ENCODE assay signal across 1 cellular context in the genomic region with DNA sequence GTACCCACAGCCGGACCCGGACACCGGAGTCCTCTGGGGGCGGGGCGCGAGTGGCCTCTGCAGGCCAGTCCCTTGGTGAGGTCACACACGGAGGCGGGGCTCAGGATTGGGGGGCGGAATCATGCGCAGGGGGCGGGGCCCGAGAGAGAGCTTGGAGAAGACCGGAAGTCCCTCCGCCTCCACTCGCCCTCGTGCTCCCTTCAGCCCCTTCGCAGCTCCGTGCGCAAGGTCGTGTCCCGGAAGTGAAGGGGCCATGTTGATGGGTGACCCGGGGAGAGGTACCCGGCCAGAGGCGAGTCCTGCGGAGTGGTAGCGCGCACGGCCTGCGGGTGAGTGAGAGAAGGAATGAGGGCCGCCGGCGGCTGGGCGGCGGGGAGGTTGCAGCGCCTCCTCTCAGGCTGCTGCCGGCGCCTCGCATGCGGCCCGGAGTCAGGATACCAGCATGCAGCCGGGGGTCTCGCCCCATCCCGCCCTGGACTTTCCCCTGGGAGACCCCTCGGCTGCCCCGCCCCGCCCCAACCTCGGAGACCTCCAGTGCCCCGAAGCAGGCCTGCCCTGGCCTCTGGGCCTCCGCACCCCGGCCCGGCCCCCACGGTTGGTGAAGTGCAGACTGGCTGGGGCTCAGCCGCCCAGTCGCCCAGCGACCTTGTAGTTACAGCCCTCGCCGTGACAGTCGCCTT.
A peak's percentile ranks its signal among the peaks of the same experiment; 100 is the strongest.
TF ChIP-seq lines count a peak whose summit lies in the region.

A gene (plus strand): TSS at position 182 of the 680 bp plus-strand sequence. CDS start 9,005 bp downstream, outside the sequence.

TF ChIP-seq in A549, 52 proteins besides CTCF, POLR2A, EP300 and RAD21 (continued from another document):
- TF ChIP-seq, protein P1, sequence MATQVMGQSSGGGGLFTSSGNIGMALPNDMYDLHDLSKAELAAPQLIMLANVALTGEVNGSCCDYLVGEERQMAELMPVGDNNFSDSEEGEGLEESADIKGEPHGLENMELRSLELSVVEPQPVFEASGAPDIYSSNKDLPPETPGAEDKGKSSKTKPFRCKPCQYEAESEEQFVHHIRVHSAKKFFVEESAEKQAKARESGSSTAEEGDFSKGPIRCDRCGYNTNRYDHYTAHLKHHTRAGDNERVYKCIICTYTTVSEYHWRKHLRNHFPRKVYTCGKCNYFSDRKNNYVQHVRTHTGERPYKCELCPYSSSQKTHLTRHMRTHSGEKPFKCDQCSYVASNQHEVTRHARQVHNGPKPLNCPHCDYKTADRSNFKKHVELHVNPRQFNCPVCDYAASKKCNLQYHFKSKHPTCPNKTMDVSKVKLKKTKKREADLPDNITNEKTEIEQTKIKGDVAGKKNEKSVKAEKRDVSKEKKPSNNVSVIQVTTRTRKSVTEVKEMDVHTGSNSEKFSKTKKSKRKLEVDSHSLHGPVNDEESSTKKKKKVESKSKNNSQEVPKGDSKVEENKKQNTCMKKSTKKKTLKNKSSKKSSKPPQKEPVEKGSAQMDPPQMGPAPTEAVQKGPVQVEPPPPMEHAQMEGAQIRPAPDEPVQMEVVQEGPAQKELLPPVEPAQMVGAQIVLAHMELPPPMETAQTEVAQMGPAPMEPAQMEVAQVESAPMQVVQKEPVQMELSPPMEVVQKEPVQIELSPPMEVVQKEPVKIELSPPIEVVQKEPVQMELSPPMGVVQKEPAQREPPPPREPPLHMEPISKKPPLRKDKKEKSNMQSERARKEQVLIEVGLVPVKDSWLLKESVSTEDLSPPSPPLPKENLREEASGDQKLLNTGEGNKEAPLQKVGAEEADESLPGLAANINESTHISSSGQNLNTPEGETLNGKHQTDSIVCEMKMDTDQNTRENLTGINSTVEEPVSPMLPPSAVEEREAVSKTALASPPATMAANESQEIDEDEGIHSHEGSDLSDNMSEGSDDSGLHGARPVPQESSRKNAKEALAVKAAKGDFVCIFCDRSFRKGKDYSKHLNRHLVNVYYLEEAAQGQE (IDR thresholded peaks at IDR 0.05): no peak
- TF ChIP-seq FOSL2 (IDR thresholded peaks at IDR 0.05) (no peak), FOSL2 (CRISPR knock-in tag; IDR thresholded peaks at IDR 0.05) (no peak), CBX8 (IDR thresholded peaks at IDR 0.05) (no peak), GATA3 (IDR thresholded peaks at IDR 0.05; ENCODE audit: borderline replicate concordance) (no peak), EHF (CRISPR knock-in tag; IDR thresholded peaks at IDR 0.05) (no peak), JUNB (IDR thresholded peaks at IDR 0.05) (no peak), MAFK (IDR thresholded peaks at IDR 0.05; ENCODE audit: partially characterized antibody) (no peak), TP53 (CRISPR knock-in tag; IDR thresholded peaks at IDR 0.05) (no peak), PHF8 (IDR thresholded peaks at IDR 0.05; ENCODE audit: borderline replicate concordance, low read depth) (no peak), HOXB13 (CRISPR knock-in tag; IDR thresholded peaks at IDR 0.05; ENCODE audit: low read depth) (no peak), RCOR1 (IDR thresholded peaks at IDR 0.05; ENCODE audit: low read depth, low read length) (no peak), SREBF2 (IDR thresholded peaks at IDR 0.05) (no peak), ESRRA (IDR thresholded peaks at IDR 0.05; ENCODE audit: borderline replicate concordance, low read length) (peak; percentile 88), MYC (IDR thresholded peaks at IDR 0.05; ENCODE audit: borderline replicate concordance, low read length) (peak; percentile 86), HDAC2 (IDR thresholded peaks at IDR 0.05) (no peak), HOXA7 (CRISPR knock-in tag; IDR thresholded peaks at IDR 0.05) (no peak)
- TF ChIP-seq, protein P2, sequence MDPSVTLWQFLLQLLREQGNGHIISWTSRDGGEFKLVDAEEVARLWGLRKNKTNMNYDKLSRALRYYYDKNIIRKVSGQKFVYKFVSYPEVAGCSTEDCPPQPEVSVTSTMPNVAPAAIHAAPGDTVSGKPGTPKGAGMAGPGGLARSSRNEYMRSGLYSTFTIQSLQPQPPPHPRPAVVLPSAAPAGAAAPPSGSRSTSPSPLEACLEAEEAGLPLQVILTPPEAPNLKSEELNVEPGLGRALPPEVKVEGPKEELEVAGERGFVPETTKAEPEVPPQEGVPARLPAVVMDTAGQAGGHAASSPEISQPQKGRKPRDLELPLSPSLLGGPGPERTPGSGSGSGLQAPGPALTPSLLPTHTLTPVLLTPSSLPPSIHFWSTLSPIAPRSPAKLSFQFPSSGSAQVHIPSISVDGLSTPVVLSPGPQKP (IDR thresholded peaks at IDR 0.05; ENCODE audit: low read depth, low read length): no peak
- TF ChIP-seq, protein P3, sequence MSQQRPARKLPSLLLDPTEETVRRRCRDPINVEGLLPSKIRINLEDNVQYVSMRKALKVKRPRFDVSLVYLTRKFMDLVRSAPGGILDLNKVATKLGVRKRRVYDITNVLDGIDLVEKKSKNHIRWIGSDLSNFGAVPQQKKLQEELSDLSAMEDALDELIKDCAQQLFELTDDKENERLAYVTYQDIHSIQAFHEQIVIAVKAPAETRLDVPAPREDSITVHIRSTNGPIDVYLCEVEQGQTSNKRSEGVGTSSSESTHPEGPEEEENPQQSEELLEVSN (IDR thresholded peaks at IDR 0.05; ENCODE audit: borderline replicate concordance, low read depth): no peak
- TF ChIP-seq, protein P4, sequence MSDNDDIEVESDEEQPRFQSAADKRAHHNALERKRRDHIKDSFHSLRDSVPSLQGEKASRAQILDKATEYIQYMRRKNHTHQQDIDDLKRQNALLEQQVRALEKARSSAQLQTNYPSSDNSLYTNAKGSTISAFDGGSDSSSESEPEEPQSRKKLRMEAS (IDR thresholded peaks at IDR 0.05): peak; percentile 93
- TF ChIP-seq, protein P5, sequence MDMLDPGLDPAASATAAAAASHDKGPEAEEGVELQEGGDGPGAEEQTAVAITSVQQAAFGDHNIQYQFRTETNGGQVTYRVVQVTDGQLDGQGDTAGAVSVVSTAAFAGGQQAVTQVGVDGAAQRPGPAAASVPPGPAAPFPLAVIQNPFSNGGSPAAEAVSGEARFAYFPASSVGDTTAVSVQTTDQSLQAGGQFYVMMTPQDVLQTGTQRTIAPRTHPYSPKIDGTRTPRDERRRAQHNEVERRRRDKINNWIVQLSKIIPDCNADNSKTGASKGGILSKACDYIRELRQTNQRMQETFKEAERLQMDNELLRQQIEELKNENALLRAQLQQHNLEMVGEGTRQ (IDR thresholded peaks at IDR 0.05): no peak
